1 cellular context compared by ENCODE assay signal in the genomic region with DNA sequence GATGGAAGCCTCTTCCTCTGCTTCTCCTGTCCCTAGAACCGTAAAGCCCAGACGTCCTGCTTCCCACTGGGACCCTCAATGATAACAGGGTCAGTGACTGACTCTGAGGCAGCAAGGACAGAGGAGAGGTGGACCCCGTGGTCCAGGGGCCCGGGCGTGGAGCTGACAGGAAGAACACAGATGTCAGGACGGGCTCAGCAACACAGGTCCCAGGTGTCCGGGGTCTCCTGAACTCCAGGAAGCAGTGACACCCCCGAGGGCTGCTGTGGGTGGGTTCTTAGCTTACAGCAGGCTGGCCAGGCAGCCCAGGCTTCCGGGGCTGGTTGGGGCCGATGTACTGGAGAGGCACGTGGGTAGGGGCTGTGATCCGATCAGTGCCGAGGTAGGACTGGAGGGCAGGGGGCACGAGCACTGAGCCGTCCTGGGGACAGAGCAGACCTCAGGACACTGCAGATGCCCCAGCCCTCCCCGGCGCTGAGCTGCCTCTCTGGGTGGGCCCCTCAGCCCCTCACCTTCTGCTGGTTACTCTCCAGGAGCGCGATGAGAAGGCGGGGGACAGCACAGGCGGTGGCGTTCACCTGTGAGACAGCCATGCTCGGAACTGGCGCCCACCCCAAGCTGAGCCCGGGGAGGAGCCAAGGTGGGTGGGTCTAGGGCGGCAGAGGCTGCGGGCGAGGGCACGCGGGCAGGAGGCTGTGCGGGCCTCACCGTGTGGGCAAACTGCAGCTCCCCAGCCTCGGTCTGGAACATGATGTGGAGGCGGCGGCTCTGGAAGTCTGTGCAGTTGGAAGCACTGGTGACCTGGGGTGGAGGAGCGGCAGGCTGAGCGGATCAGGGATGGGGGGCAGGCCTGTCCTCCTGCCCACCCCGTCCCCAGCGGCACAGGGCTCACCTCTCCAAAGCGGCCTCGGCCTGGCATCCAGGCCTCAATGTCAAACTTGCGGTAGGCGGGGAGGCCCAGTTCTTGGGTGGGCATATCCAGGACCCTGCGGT.
TF ChIP-seq lines count a peak whose summit lies in the region.

No MANE protein-coding gene starts in this region.

TF ChIP-seq in K562, 482 proteins besides CTCF, POLR2A, EP300 and RAD21:
- 0 out of 2 replicates have a peak, but pooled peaks have one; percentile 19 for TF ChIP-seq RBFOX2 (IDR thresholded peaks at IDR 0.05; ENCODE audit: low read depth, low read length)
- no peak for TF ChIP-seq MNT (conservative IDR thresholded peaks at IDR 0.05)
- TF ChIP-seq HNRNPL (IDR thresholded peaks at IDR 0.05; ENCODE audit: low read depth, low read length), result peak; percentile 44; the same call in 1 of the 2 replicates
- no peak for TF ChIP-seq TGIF2 (CRISPR knock-in tag; IDR thresholded peaks at IDR 0.05)
- peak; percentile 57; the same call in 1 of the 2 replicates for TF ChIP-seq POLR2G (IDR thresholded peaks at IDR 0.05; ENCODE audit: low read depth, low read length)
